In genomic region chr11:17875908-17876307, GRCh38 we compare ENCODE assay signal across 15 cellular contexts.
DNase-seq lines count a peak whose midpoint lies in the region; ATAC-seq and TF ChIP-seq lines count a peak whose summit lies in the region.
"Had no signal": no experiment of that assay in that cellular context is flagged by ENCODE, and none has a peak within 500 bp of the region (broad histone marks: within the 10 kb centered on the region; RNA-seq: fewer than 3 reads in every experiment).

No MANE protein-coding gene starts in this region.

- H3K27me3 ChIP-seq in foreskin keratinocyte: no peaks in the 10 kb centered on the region
- H3K27me3 ChIP-seq in SK-N-SH (ENCODE audit: insufficient read depth): no peaks in the 10 kb centered on the region

- no peak overlapping the region for H3K4me3 ChIP-seq in SK-N-SH (ENCODE audit: low read depth in 2 of 2, low read length in 1 of 2)
- H3K4me3 ChIP-seq: GM12878, HAP-1 had no signal

- no peaks in the 10 kb centered on the region for H3K9me3 ChIP-seq in SK-N-SH
- H3K9me3 ChIP-seq: HAP-1 had no signal

- 0 out of 2 replicates have a peak, but pooled peaks cover 2% of the 10 kb centered on the region for H3K36me3 Mint-ChIP-seq in WTC11

- POLR2A ChIA-PET in WTC11 (lab: Charles Lee): no interaction called here
- POLR2A ChIA-PET in SK-N-SH (lab: Yijun Ruan, JAX): no interaction called here

- H3K4me2 ChIP-seq in SK-N-SH: no peak overlapping the region

- H3K9ac ChIP-seq in SK-N-SH: no peak overlapping the region

- H3K27ac Mint-ChIP-seq in WTC11: 0 out of 2 replicates have a peak overlapping the region, but pooled peaks have one; percentile 11
- H3K27ac Mint-ChIP-seq: HFFc6 had no signal

- no peak for TF ChIP-seq RAD21 in SK-N-SH (IDR thresholded peaks at IDR 0.05; ENCODE audit: low read length)

- H2AFZ ChIP-seq in SK-N-SH (ENCODE audit: low read depth): no peak overlapping the region

- no peaks in the 10 kb centered on the region for H3F3A ChIP-seq in SK-N-SH (replicated peaks; ENCODE audit: insufficient read depth)

- CTCF ChIA-PET in WTC11 (lab: Charles Lee) (interaction anchor here (0.6 to 4.8 kb wide), 5 partner anchors 9 to 145 kb away, joined by 3 to 45 read pairs (median 9); no protein-coding TSS in a partner anchor), SK-N-SH (lab: Yijun Ruan, JAX) (interaction anchor here (1.0 to 1.2 kb wide), 2 partner anchors 144 to 153 kb away, joined by 3 read pairs; no protein-coding TSS in a partner anchor)

- H3K9me2 ChIP-seq in SK-N-SH: no peaks in the 10 kb centered on the region

- ATAC-seq in WTC11 (0 out of 2 replicates have a peak, but pooled peaks have one; percentile 18), foreskin keratinocyte (peak; percentile 8), GM19463 (IDR thresholded peaks at IDR 0.05; ENCODE audit: unreplicated experiment) (no peak)
- ATAC-seq: GM12878 had no signal

- H3K4me1 ChIP-seq in foreskin keratinocyte: no peaks in the 10 kb centered on the region
- H3K4me1 ChIP-seq in SK-N-SH (ENCODE audit: control insufficient read depth in 1 of 2, insufficient read depth in 2 of 2, low read depth in 1 of 2, low read length in 1 of 2): no peaks in the 10 kb centered on the region; a peak in 1 of 4 replicates

- H3K79me2 ChIP-seq in SK-N-SH (ENCODE audit: insufficient read depth): no peaks in the 10 kb centered on the region

- no peaks in the 10 kb centered on the region for H4K20me1 ChIP-seq in SK-N-SH (ENCODE audit: insufficient read depth)

- TF ChIP-seq CTCF in WTC11 (IDR thresholded peaks at IDR 0.05) (no peak), foreskin keratinocyte (conservative IDR thresholded peaks at IDR 0.05) (no peak), SK-N-SH (IDR thresholded peaks at IDR 0.05) (no peak)

- H3K4me1 Mint-ChIP-seq in WTC11: peaks cover 12% of the 10 kb centered on the region
- H3K4me1 Mint-ChIP-seq: CD4-positive, alpha-beta memory T cell had no signal

- H3K36me3 ChIP-seq in SK-N-SH (replicated peaks in 1 of 2; ENCODE audit: control insufficient read depth in 1 of 2, insufficient read depth in 2 of 2, low read length in 1 of 2): peaks cover 0 to 3% of the 10 kb centered on the region in 2 experiments

- WGBS in SK-N-SH (ENCODE audit: low lambda C conversion rate): 100% methylated on average over 1 of the region's 1 CpG

- TF ChIP-seq EP300 in SK-N-SH (IDR thresholded peaks at IDR 0.05; ENCODE audit: borderline replicate concordance in 1 of 2, low read depth in 1 of 2, low read length in 1 of 2): no peak

- DNase-seq in NCI-H69 (lab: John Stamatoyannopoulos, UW) (peak; percentile 3), WTC11 (ENCODE audit: low spot score) (no peak), foreskin keratinocyte (no peak), SK-N-SH (no peak), GM03348 (ENCODE audit: low spot score) (no peak)
- DNase-seq: C1 segment of cervical spinal cord; Calu3; CD4-positive, alpha-beta memory T cell; COR-L47; DND-41; GOT3; HFFc6 had no signal

- peaks cover 2% of the 10 kb centered on the region; the same call in 1 of the 2 replicates for H3K9me3 Mint-ChIP-seq in WTC11
- H3K9me3 Mint-ChIP-seq: HFFc6 had no signal

- H3K27ac ChIP-seq in foreskin keratinocyte (no peak overlapping the region), SK-N-SH (ENCODE audit: low read depth in 2 of 2, low read length in 1 of 2) (no peak overlapping the region)

- H3K4me3 Mint-ChIP-seq in WTC11: no peak overlapping the region
- H3K4me3 Mint-ChIP-seq: CD4-positive, alpha-beta memory T cell; HFFc6 had no signal

- H3K27me3 Mint-ChIP-seq in WTC11 (ENCODE audit: low read depth): no peaks in the 10 kb centered on the region
- H3K27me3 Mint-ChIP-seq: CD4-positive, alpha-beta memory T cell had no signal

TF ChIP-seq in WTC11, 78 proteins besides CTCF, POLR2A, EP300 and RAD21:
- no peak for TF ChIP-seq ZBTB43 (CRISPR knock-in tag; IDR thresholded peaks at IDR 0.05)
- no peak for TF ChIP-seq SMAD4 (CRISPR knock-in tag; IDR thresholded peaks at IDR 0.05)
- no peak for TF ChIP-seq IRF2 (CRISPR knock-in tag; IDR thresholded peaks at IDR 0.05; ENCODE audit: borderline replicate concordance, low read depth)
- peak; percentile 23; the same call in 1 of the 2 replicates for TF ChIP-seq ZNF423 (CRISPR knock-in tag; IDR thresholded peaks at IDR 0.05)
- no peak for TF ChIP-seq ZNF416 (CRISPR knock-in tag; IDR thresholded peaks at IDR 0.05)
- no peak for TF ChIP-seq ZNF396 (CRISPR knock-in tag; IDR thresholded peaks at IDR 0.05; ENCODE audit: borderline replicate concordance)

TF ChIP-seq in SK-N-SH, 30 proteins besides CTCF, POLR2A, EP300 and RAD21:
- no peak for TF ChIP-seq ELF1 (IDR thresholded peaks at IDR 0.05)
- TF ChIP-seq MXI1 (IDR thresholded peaks at IDR 0.05; ENCODE audit: low read depth, low read length): no peak
- TF ChIP-seq POLR2AphosphoS5 (IDR thresholded peaks at IDR 0.05; ENCODE audit: low read depth, low read length): no peak
- no peak for TF ChIP-seq MAX (IDR thresholded peaks at IDR 0.05; ENCODE audit: low read depth)
- TF ChIP-seq RCOR1 (IDR thresholded peaks at IDR 0.05; ENCODE audit: low read length): no peak
- TF ChIP-seq ZBTB33 (IDR thresholded peaks at IDR 0.05; ENCODE audit: borderline replicate concordance, low read depth): no peak
- no peak for TF ChIP-seq FOXJ3 (CRISPR knock-in tag; IDR thresholded peaks at IDR 0.05)
- TF ChIP-seq USF1 (IDR thresholded peaks at IDR 0.05; ENCODE audit: borderline replicate concordance, low read depth): no peak
- no peak for TF ChIP-seq FOXM1 (IDR thresholded peaks at IDR 0.05; ENCODE audit: low read depth)
- TF ChIP-seq REST (IDR thresholded peaks at IDR 0.05; ENCODE audit: low read depth, low read length): no peak
- TF ChIP-seq TEAD4 (IDR thresholded peaks at IDR 0.05; ENCODE audit: borderline replicate concordance, insufficient read depth): no peak
- no peak for TF ChIP-seq JUND (IDR thresholded peaks at IDR 0.05)
- TF ChIP-seq FOSL2 (IDR thresholded peaks at IDR 0.05; ENCODE audit: borderline replicate concordance, low read depth): no peak
- TF ChIP-seq RFX5 (IDR thresholded peaks at IDR 0.05; ENCODE audit: low read length): no peak
- TF ChIP-seq YY1 (IDR thresholded peaks at IDR 0.05; ENCODE audit: low read depth): no peak
- no peak for TF ChIP-seq EZH2phosphoT487 (IDR thresholded peaks at IDR 0.05; ENCODE audit: borderline replicate concordance, low read depth)
TF ChIP-seq in SK-N-SH: peak in this region for 0.
